Comparison of ENCODE assay signal across 15 cellular contexts in genomic region chr13:66886248-66886647, GRCh38.
A peak's percentile ranks its signal among the peaks of the same experiment; 100 is the strongest.
DNase-seq lines count a peak whose midpoint lies in the region; ATAC-seq and TF ChIP-seq lines count a peak whose summit lies in the region.
"Had no signal": no experiment of that assay in that cellular context is flagged by ENCODE, and none has a peak within 500 bp of the region (broad histone marks: within the 10 kb centered on the region; RNA-seq: fewer than 3 reads in every experiment).

No MANE protein-coding gene starts in this region.

- H3K27me3 ChIP-seq in GM23338 (ENCODE audit: insufficient read depth), result no peaks in the 10 kb centered on the region
- H3K27me3 ChIP-seq: heart right ventricle, SJSA1 had no signal

- no peak overlapping the region for H3K4me3 Mint-ChIP-seq in GM23338
- H3K4me3 Mint-ChIP-seq in activated T-cell treated with anti-CD3 and anti-CD28 coated beads, Interleukin-2, amount 50 U/mL, for 4 hours, result no peak overlapping the region
- H3K4me3 Mint-ChIP-seq: CD8-positive, alpha-beta memory T cell; central memory CD8-positive, alpha-beta T cell had no signal

- no peaks in the 10 kb centered on the region for H3K9me2 ChIP-seq in GM23338 (ENCODE audit: insufficient read depth)

- no peak overlapping the region for H3K27ac Mint-ChIP-seq in GM23338
- H3K27ac Mint-ChIP-seq: CD8-positive, alpha-beta memory T cell had no signal

- peak overlapping the region; percentile 82 for H2AFZ ChIP-seq in GM23338

- H3K9me3 Mint-ChIP-seq in GM23338, result no peaks in the 10 kb centered on the region; the same call in 2 of the 3 replicates
- peaks cover 17% of the 10 kb centered on the region for H3K9me3 Mint-ChIP-seq in activated T-cell treated with anti-CD3 and anti-CD28 coated beads, Interleukin-2, amount 50 U/mL, for 4 hours

- peak; percentile 51 for ATAC-seq in GM23338
- ATAC-seq in activated T-cell treated with anti-CD3 and anti-CD28 coated beads, Interleukin-2, amount 50 U/mL, for 4 hours, result no peak
- ATAC-seq in HG03175 (IDR thresholded peaks at IDR 0.05; ENCODE audit: unreplicated experiment), result no peak

- peak overlapping the region; percentile 35 for H3K4me2 ChIP-seq in GM23338

- H3F3A ChIP-seq in GM23338 (replicated peaks; ENCODE audit: low read depth), result no peaks in the 10 kb centered on the region

- DNase-seq in GM23338 (ENCODE audit: low spot score) (peak; percentile 3), NCI-H1694 treated with DMSO at 0.1 percent for 48 hours (lab: John Stamatoyannopoulos, UW) (peak; percentile 45), cerebellar cortex (ENCODE audit: low spot score) (peak; percentile 22), nucleus accumbens (lab: John Stamatoyannopoulos, UW) (peak in 48 of 56 donors; percentile 3 to 69 (median 38)), SW480 (ENCODE audit: low spot score) (no peak), AG20443 (ENCODE audit: low spot score) (no peak)
- DNase-seq in activated T-cell treated with anti-CD3 and anti-CD28 coated beads, Interleukin-2, amount 50 U/mL, for 4 hours, result no peak
- DNase-seq: activated naive CD4-positive, alpha-beta T cell treated with anti-CD3 and anti-CD28 coated beads, Interleukin-2, amount 50 U/mL, for 16 hours; CD8-positive, alpha-beta memory T cell; small intestine had no signal

- no peaks in the 10 kb centered on the region for H3K79me2 ChIP-seq in GM23338 (replicated peaks; ENCODE audit: insufficient read depth)

- no peak overlapping the region for H3K4me3 ChIP-seq in GM23338
- H3K4me3 ChIP-seq: heart right ventricle, SJSA1 had no signal

- H4K20me1 ChIP-seq in GM23338 (replicated peaks; ENCODE audit: insufficient read depth), result no peaks in the 10 kb centered on the region

- no peak overlapping the region for H3K27ac ChIP-seq in GM23338 (ENCODE audit: low read depth)
- H3K27ac ChIP-seq: epithelial cell of prostate, heart right ventricle, SJSA1 had no signal

- H3K36me3 Mint-ChIP-seq in GM23338 (ENCODE audit: low read depth), result peaks cover under 1% of the 10 kb centered on the region; the same call in 1 of the 3 replicates
- no peaks in the 10 kb centered on the region for H3K36me3 Mint-ChIP-seq in activated T-cell treated with anti-CD3 and anti-CD28 coated beads, Interleukin-2, amount 50 U/mL, for 4 hours (ENCODE audit: insufficient read depth)

- TF ChIP-seq CTCF in GM23338 (conservative IDR thresholded peaks at IDR 0.05; ENCODE audit: low read depth in 2 of 2), result no peak

- no peaks in the 10 kb centered on the region for H3K27me3 Mint-ChIP-seq in GM23338 (ENCODE audit: insufficient read depth, low read depth, poor library complexity)
- H3K27me3 Mint-ChIP-seq in activated T-cell treated with anti-CD3 and anti-CD28 coated beads, Interleukin-2, amount 50 U/mL, for 4 hours (ENCODE audit: low read depth), result no peaks in the 10 kb centered on the region
- H3K27me3 Mint-ChIP-seq: CD8-positive, alpha-beta memory T cell; central memory CD8-positive, alpha-beta T cell had no signal

- H3K4me1 Mint-ChIP-seq in GM23338, result peaks cover 8% of the 10 kb centered on the region; the same call in 2 of the 3 replicates
- H3K4me1 Mint-ChIP-seq in activated T-cell treated with anti-CD3 and anti-CD28 coated beads, Interleukin-2, amount 50 U/mL, for 4 hours (ENCODE audit: low read depth), result no peaks in the 10 kb centered on the region
- H3K4me1 Mint-ChIP-seq: CD8-positive, alpha-beta memory T cell; central memory CD8-positive, alpha-beta T cell had no signal

- H3K36me3 ChIP-seq in GM23338 (ENCODE audit: insufficient read depth), result no peaks in the 10 kb centered on the region
- H3K36me3 ChIP-seq: heart right ventricle, SJSA1 had no signal

- peaks cover 9% of the 10 kb centered on the region for H3K4me1 ChIP-seq in GM23338 (ENCODE audit: insufficient read depth)
- H3K4me1 ChIP-seq: SJSA1 had no signal

TF ChIP-seq in GM23338, 12 proteins besides CTCF, POLR2A, EP300 and RAD21:
- TF ChIP-seq ZNF331 (CRISPR knock-in tag; IDR thresholded peaks at IDR 0.05; ENCODE audit: low read depth), result no peak
- TF ChIP-seq CREB1 (CRISPR knock-in tag; IDR thresholded peaks at IDR 0.05; ENCODE audit: low read depth), result no peak
- no peak for TF ChIP-seq EZH2phosphoT487 (IDR thresholded peaks at IDR 0.05; ENCODE audit: unreplicated experiment)
- no peak for TF ChIP-seq JUNB (IDR thresholded peaks at IDR 0.05; ENCODE audit: unreplicated experiment)
- TF ChIP-seq NANOG (IDR thresholded peaks at IDR 0.05; ENCODE audit: borderline replicate concordance), result no peak
- TF ChIP-seq, protein P1, sequence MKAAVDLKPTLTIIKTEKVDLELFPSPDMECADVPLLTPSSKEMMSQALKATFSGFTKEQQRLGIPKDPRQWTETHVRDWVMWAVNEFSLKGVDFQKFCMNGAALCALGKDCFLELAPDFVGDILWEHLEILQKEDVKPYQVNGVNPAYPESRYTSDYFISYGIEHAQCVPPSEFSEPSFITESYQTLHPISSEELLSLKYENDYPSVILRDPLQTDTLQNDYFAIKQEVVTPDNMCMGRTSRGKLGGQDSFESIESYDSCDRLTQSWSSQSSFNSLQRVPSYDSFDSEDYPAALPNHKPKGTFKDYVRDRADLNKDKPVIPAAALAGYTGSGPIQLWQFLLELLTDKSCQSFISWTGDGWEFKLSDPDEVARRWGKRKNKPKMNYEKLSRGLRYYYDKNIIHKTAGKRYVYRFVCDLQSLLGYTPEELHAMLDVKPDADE (IDR thresholded peaks at IDR 0.05), result no peak

Comparison
In these comparisons a context has a peak if more than half of its experiments do, and no peak if none do; other contexts are left out.
1. DNase-seq: peak in GM23338 (single experiment), NCI-H1694 treated with DMSO at 0.1 percent for 48 hours (single experiment), cerebellar cortex (single experiment) and nucleus accumbens (48 of 56); none in activated T-cell treated with anti-CD3 and anti-CD28 coated beads, Interleukin-2, amount 50 U/mL, for 4 hours (single experiment), SW480 (single experiment) and AG20443 (single experiment).